21 cellular contexts compared by ENCODE assay signal in the genomic region with DNA sequence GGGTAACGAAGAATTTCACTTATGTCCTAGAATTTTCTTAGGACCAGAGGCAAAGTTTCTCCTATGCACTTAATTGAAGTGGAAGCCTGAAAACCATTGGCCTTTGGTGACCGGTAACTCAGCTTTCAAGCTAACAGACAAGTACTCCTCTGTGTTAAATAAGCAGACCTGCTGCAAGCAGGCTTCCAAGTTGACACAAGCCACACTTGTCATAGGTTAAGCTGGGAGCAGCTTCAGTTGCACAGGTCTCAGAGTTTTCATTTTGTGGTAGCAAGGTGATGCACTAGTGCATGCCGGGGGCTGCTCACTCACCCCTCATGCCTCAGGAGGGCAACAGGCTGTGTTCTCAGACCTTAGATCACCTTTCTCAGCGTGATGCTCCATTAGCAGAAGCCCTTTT.
DNase-seq lines count a peak whose midpoint lies in the region; FAIRE-seq lines count a peak whose summit lies in the region.
"Had no signal": no experiment of that assay in that cellular context is flagged by ENCODE, and none has a peak within 500 bp of the region (broad histone marks: within the 10 kb centered on the region; RNA-seq: fewer than 3 reads in every experiment).

No MANE protein-coding gene starts in this region.

- no peak overlapping the region for H2AK5ac ChIP-seq in neuronal stem cell (ENCODE audit: low read depth, low read length)

- no peaks in the 10 kb centered on the region for H3K36me3 ChIP-seq in neuronal stem cell (replicated peaks in 1 of 2; ENCODE audit: control insufficient read depth in 2 of 2, insufficient read depth in 2 of 2, low read length in 2 of 2)
- H3K36me3 ChIP-seq: BLaER1 treated with 17β-estradiol and CSF1 and Interleukin-3, amounts not matched to agents 10 nM and 100 nM had no signal

- no peak overlapping the region for H2BK15ac ChIP-seq in neuronal stem cell (ENCODE audit: low read length)

- H2BK120ac ChIP-seq in neuronal stem cell (ENCODE audit: low read depth, low read length): no peak overlapping the region

- no peak overlapping the region for H3K18ac ChIP-seq in neuronal stem cell (ENCODE audit: low read length)

- no peak overlapping the region for H4K8ac ChIP-seq in neuronal stem cell (ENCODE audit: low read depth, low read length)

- no peak overlapping the region for H3K23ac ChIP-seq in neuronal stem cell (ENCODE audit: low read depth, low read length, poor library complexity)

- no peaks in the 10 kb centered on the region for H3K79me1 ChIP-seq in neuronal stem cell (ENCODE audit: low read depth, low read length)

- no peak overlapping the region for H3K27ac ChIP-seq in neuronal stem cell (replicated peaks; ENCODE audit: low read length)
- H3K27ac ChIP-seq: 22Rv1; A549; BLaER1 treated with 17β-estradiol and CSF1 and Interleukin-3, amounts not matched to agents 10 nM and 100 nM; C4-2B had no signal

- H3K9ac ChIP-seq in neuronal stem cell (ENCODE audit: low read depth, low read length, poor library complexity): no peak overlapping the region
- H3K9ac ChIP-seq: BLaER1 treated with 17β-estradiol and CSF1 and Interleukin-3, amounts not matched to agents 10 nM and 100 nM had no signal

- no CpG with 5 or more reads among the region's 4 CpGs for WGBS in neuronal stem cell (ENCODE audit: extremely low coverage in 2 of 2, insufficient read length in 2 of 2, insufficient replicate concordance in 1 of 2), 2 donors

- H4K91ac ChIP-seq in neuronal stem cell (ENCODE audit: low read depth, low read length, poor library complexity): no peak overlapping the region

- no peak overlapping the region for H3K4ac ChIP-seq in neuronal stem cell (ENCODE audit: low read length)

- no peak overlapping the region for H3K4me2 ChIP-seq in neuronal stem cell (ENCODE audit: insufficient read depth, low read length, poor library complexity, severe bottlenecking)
- H3K4me2 ChIP-seq: A549; BLaER1 treated with 17β-estradiol and CSF1 and Interleukin-3, amounts not matched to agents 10 nM and 100 nM had no signal

- H3K4me1 ChIP-seq in neuronal stem cell (ENCODE audit: control insufficient read depth in 2 of 2, insufficient read depth in 1 of 2, low read depth in 1 of 2, low read length in 2 of 2): peaks cover 0 to 2% of the 10 kb centered on the region in 2 donors
- H3K4me1 ChIP-seq: A549; BLaER1 treated with 17β-estradiol and CSF1 and Interleukin-3, amounts not matched to agents 10 nM and 100 nM; Caco-2 had no signal

- DNase-seq in NCI-H748 (lab: John Stamatoyannopoulos, UW; ENCODE audit: unreplicated experiment) (peak; percentile 13), NCI-H748 treated with DMSO at 0.1 percent for 48 hours (lab: John Stamatoyannopoulos, UW) (no peak), neuronal stem cell (ENCODE audit: low spot score) (no peak), urothelium cell line (ENCODE audit: low spot score) (no peak), germinal center (ENCODE audit: low spot score) (no peak)
- DNase-seq in effector CD4-positive, alpha-beta T cell: no peak
- DNase-seq: AML-193; Caco-2; Calu3; CD4-positive, alpha-beta T cell; CD8-positive, alpha-beta T cell; DMS79 treated with DMSO at 0.1 percent for 48 hours; GF-D8 had no signal

- no peak overlapping the region for H2AFZ ChIP-seq in neuronal stem cell (ENCODE audit: low read length)

- peak overlapping the region; percentile 22 for H3K14ac ChIP-seq in neuronal stem cell (ENCODE audit: low read length)

- H3K9me3 ChIP-seq in neuronal stem cell (replicated peaks in 1 of 2; ENCODE audit: control insufficient read depth in 2 of 2, insufficient read depth in 1 of 2, low read depth in 1 of 2, low read length in 2 of 2): no peaks in the 10 kb centered on the region
- H3K9me3 ChIP-seq: A549; BLaER1 treated with 17β-estradiol and CSF1 and Interleukin-3, amounts not matched to agents 10 nM and 100 nM; Caco-2 had no signal

- H2BK12ac ChIP-seq in neuronal stem cell (ENCODE audit: low read length): no peak overlapping the region

- peak; percentile 65 for FAIRE-seq in urothelium cell line (lab: Jason Lieb, UNC)
- FAIRE-seq: A549, D721Med, G401.6, GM12891, GM19239 had no signal

- no peak overlapping the region for H3K4me3 ChIP-seq in neuronal stem cell (ENCODE audit: low read length in 2 of 2)
- H3K4me3 ChIP-seq: A549; BLaER1 treated with 17β-estradiol and CSF1 and Interleukin-3, amounts not matched to agents 10 nM and 100 nM had no signal

- no peak overlapping the region for H2BK5ac ChIP-seq in neuronal stem cell (ENCODE audit: low read length)

- H3K27me3 ChIP-seq in neuronal stem cell (ENCODE audit: control insufficient read depth in 3 of 3, insufficient read depth in 3 of 3, low read depth in 1 of 3, low read length in 3 of 3): no peaks in the 10 kb centered on the region
- H3K27me3 ChIP-seq: BLaER1 treated with 17β-estradiol and CSF1 and Interleukin-3, amounts not matched to agents 10 nM and 100 nM had no signal
